Comparison of ENCODE assay signal across 10 cellular contexts in the genomic region with DNA sequence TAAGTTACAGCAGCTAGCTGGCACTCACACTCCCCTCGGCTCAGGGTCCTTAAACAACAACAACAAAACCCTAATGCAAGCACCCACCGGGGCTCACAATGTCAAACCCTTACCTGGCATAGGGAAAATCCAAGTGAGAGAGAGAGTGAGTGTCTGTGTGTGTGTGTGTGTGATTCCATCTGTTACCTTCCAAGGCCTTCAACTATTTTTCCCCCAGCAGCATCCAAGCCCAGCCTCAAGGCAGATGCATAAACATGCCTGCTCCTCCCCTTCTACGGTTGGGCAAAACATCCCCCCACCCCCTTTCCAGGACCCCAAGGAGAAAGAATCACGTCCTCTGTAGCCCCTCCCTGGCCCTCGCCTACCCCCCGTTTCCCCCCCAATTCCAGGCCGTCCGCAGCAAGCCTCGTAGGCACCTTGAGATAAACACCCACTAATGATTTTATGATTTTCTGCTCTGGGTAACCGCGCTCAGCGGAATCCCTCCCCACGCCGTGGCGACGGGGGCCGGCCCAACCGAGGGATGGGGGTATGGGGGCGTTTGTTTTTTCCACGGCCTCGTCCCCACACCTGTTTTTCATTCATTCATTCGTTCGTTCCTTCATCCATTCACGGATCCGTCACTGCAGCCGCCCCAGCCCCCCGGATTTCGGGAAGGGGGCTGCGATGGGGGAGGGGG. TPM values are rescaled to one million over a fixed set of nuclear protein-coding genes. Genes with fewer than 3 reads are reported as not detected.
DNase-seq lines count a peak whose midpoint lies in the region; ATAC-seq and TF ChIP-seq lines count a peak whose summit lies in the region.
"Not testable (repeated sequence)": the region's sequence is repeated elsewhere in the genome, so short reads cannot be mapped to it uniquely, and the experiment has no call there.
"Had no signal": no experiment of that assay in that cellular context is flagged by ENCODE, and none has a peak within 500 bp of the region (broad histone marks: within the 10 kb centered on the region; RNA-seq: fewer than 3 reads in every experiment).

No MANE protein-coding gene starts in this region.

- H3K9me3 Mint-ChIP-seq in activated naive CD8-positive, alpha-beta T cell treated with anti-CD3 and anti-CD28 coated beads, Interleukin-2, amount 10 ng/mL, durations not matched to agents 7 days and 5 days = not testable (repeated sequence)

- H3K27me3 Mint-ChIP-seq in activated naive CD8-positive, alpha-beta T cell treated with anti-CD3 and anti-CD28 coated beads, Interleukin-2, amount 10 ng/mL, durations not matched to agents 7 days and 5 days = not testable (repeated sequence)

- H3K4me1 Mint-ChIP-seq in activated naive CD8-positive, alpha-beta T cell treated with anti-CD3 and anti-CD28 coated beads, Interleukin-2, amount 10 ng/mL, durations not matched to agents 7 days and 5 days = peaks cover 12% of the 10 kb centered on the region

- POLR2A ChIA-PET in activated naive CD8-positive, alpha-beta T cell treated with anti-CD3 and anti-CD28 coated beads, Interleukin-2, amount 10 ng/mL, durations not matched to agents 7 days and 5 days (lab: Charles Lee) = interaction anchor here (1.6 kb wide), 1 partner anchor 64 kb away, joined by 9 read pairs; no protein-coding TSS in a partner anchor

- DNase-seq in DMS53 (lab: John Stamatoyannopoulos, UW) (peak; percentile 71), NCI-H1105 (lab: John Stamatoyannopoulos, UW) (peak; percentile 8), SW480 (ENCODE audit: low spot score) (peak; percentile 56), left kidney (ENCODE audit: low read depth, low spot score) (peak; percentile 69)
- DNase-seq in activated naive CD8-positive, alpha-beta T cell treated with anti-CD3 and anti-CD28 coated beads, Interleukin-2, amount 10 ng/mL, durations not matched to agents 7 days and 5 days; epithelial cell of esophagus (ENCODE audit: low read depth); prostate gland (ENCODE audit: low spot score): not testable (repeated sequence)

- intact Hi-C loops in prostate gland (cut with DNase I) = not testable (repeated sequence)

- H3K4me1 ChIP-seq in prostate gland (replicated peaks); thymus (ENCODE audit: control insufficient read depth, insufficient read depth, low read length): not testable (repeated sequence)

- not testable (repeated sequence) for TF ChIP-seq POLR2A in prostate gland (IDR thresholded peaks at IDR 0.05)

- not testable (repeated sequence) for ATAC-seq in activated naive CD8-positive, alpha-beta T cell treated with anti-CD3 and anti-CD28 coated beads, Interleukin-2, amount 10 ng/mL, durations not matched to agents 7 days and 5 days (ENCODE audit: low read depth)

- not testable (repeated sequence) for H3K9me3 ChIP-seq in prostate gland; thymus (ENCODE audit: control insufficient read depth)

- 1% methylated on average over 29 of the region's 29 CpGs for WGBS in prostate gland
- 9% methylated on average over 29 of the region's 29 CpGs for WGBS in thymus

- not testable (repeated sequence) for H3K36me3 Mint-ChIP-seq in activated naive CD8-positive, alpha-beta T cell treated with anti-CD3 and anti-CD28 coated beads, Interleukin-2, amount 10 ng/mL, durations not matched to agents 7 days and 5 days

- H3K4me3 Mint-ChIP-seq in activated naive CD8-positive, alpha-beta T cell treated with anti-CD3 and anti-CD28 coated beads, Interleukin-2, amount 10 ng/mL, durations not matched to agents 7 days and 5 days = peak overlapping the region; percentile 77

- H3K27me3 ChIP-seq in prostate gland (replicated peaks; ENCODE audit: insufficient read depth); thymus (ENCODE audit: control insufficient read depth, insufficient read depth): not testable (repeated sequence)

- H3K27ac ChIP-seq in prostate gland = peak overlapping the region in 1 of 2 donors; percentile 62
- H3K27ac ChIP-seq in thymus (ENCODE audit: low read depth) = not testable (repeated sequence)

- H3K27ac Mint-ChIP-seq in activated naive CD8-positive, alpha-beta T cell treated with anti-CD3 and anti-CD28 coated beads, Interleukin-2, amount 10 ng/mL, durations not matched to agents 7 days and 5 days = peak overlapping the region; percentile 56

- H3K36me3 ChIP-seq in prostate gland; thymus (ENCODE audit: control insufficient read depth, insufficient read depth): not testable (repeated sequence)

- peak overlapping the region; percentile 22 for H3K4me3 ChIP-seq in epithelial cell of esophagus (ENCODE audit: low read length)
- peak overlapping the region; percentile 60 to 68 for H3K4me3 ChIP-seq in prostate gland
- peak overlapping the region; percentile 77 for H3K4me3 ChIP-seq in thymus (ENCODE audit: low read length)

- TF ChIP-seq CTCF in epithelial cell of esophagus (IDR thresholded peaks at IDR 0.05; ENCODE audit: insufficient read depth, low read depth, low read length, missing control alignments); prostate gland (IDR thresholded peaks at IDR 0.05): not testable (repeated sequence)

RNA-seq across cellular contexts. Expression of gene SPDYE3, which starts 36.4 kb away (rescaled TPM):
- total RNA-seq in activated naive CD8-positive, alpha-beta T cell treated with anti-CD3 and anti-CD28 coated beads, Interleukin-2, amount 10 ng/mL, durations not matched to agents 7 days and 5 days = not detected
- total RNA-seq in prostate gland = under 1 TPM in 1 of 2 donors, not detected in 1; 0.91 TPM
- polyA plus RNA-seq in thymus = 0.27 TPM
- total RNA-seq: omental fat pad, subcutaneous adipose tissue had no signal

RNA-seq across cellular contexts. Expression of gene PVRIG, which starts 51.3 kb away (rescaled TPM):
- 10 to 100 TPM; 86.1 to 86.2 TPM for total RNA-seq in activated naive CD8-positive, alpha-beta T cell treated with anti-CD3 and anti-CD28 coated beads, Interleukin-2, amount 10 ng/mL, durations not matched to agents 7 days and 5 days
- total RNA-seq in prostate gland = not detected
- 30.7 TPM for polyA plus RNA-seq in thymus

Comparison
In these comparisons a context has a peak if more than half of its experiments do, and no peak if none do; other contexts are left out.
1. H3K4me3 ChIP-seq: peak in every context shown above with its lines; median percentile 77 in thymus; 64 in prostate gland; 22 in epithelial cell of esophagus.
2. RNA of gene PVRIG, which starts 51.3 kb away (total RNA-seq): 86.1 to 86.2 TPM in activated naive CD8-positive, alpha-beta T cell treated with anti-CD3 and anti-CD28 coated beads, Interleukin-2, amount 10 ng/mL, durations not matched to agents 7 days and 5 days; not detected in prostate gland; every median in the first group is over 10 times any median in the second.